Comparison of ENCODE assay signal across 32 cellular contexts in genomic region chr2:140351692-140352091, GRCh38.
"Had no signal": no experiment of that assay in that cellular context is flagged by ENCODE, and none has a peak within 500 bp of the region (broad histone marks: within the 10 kb centered on the region; RNA-seq: fewer than 3 reads in every experiment).

No MANE protein-coding gene starts in this region.

- H3K9me3 ChIP-seq: ascending aorta had no signal

- DNase-seq: activated B cell treated with CpG ODN at 0.5 μM for 24 hours; activated CD4-positive, alpha-beta memory T cell treated with anti-CD3 and anti-CD28 coated beads for 36 hours; activated CD4-positive, alpha-beta T cell treated with anti-CD3 and anti-CD28 coated beads for 4 hours; activated CD4-positive, alpha-beta T cell treated with anti-CD3 and anti-CD28 coated beads, Interleukin-2, amount 10 ng/mL, durations not matched to agents 24 days and 14 days; activated CD4-positive, alpha-beta T cell treated with anti-CD3 and anti-CD28 coated beads, Interleukin-2, amount 50 U/mL, for 1 hour; activated CD4-positive, alpha-beta T cell treated with anti-CD3 and anti-CD28 coated beads, Interleukin-2, amount 50 U/mL, for 4 hours; activated CD4-positive, CD25-positive, alpha-beta regulatory T cell treated with anti-CD3 and anti-CD28 coated beads, Interleukin-2, amount 50 U/mL, for 72 hours; activated CD8-positive, alpha-beta memory T cell treated with anti-CD3 and anti-CD28 coated beads, Interleukin-2, amount 50 U/mL, for 4 hours; activated CD8-positive, alpha-beta T cell treated with anti-CD3 and anti-CD28 coated beads for 36 hours; activated effector memory CD4-positive, alpha-beta T cell treated with anti-CD3 and anti-CD28 coated beads, Interleukin-2, amount 50 U/mL, for 16 hours; activated gamma-delta T cell treated with Interleukin-2 at 50 U/mL for 16 hours; activated naive CD4-positive, alpha-beta T cell; activated naive CD4-positive, alpha-beta T cell treated with anti-CD3 and anti-CD28 coated beads for 36 hours; activated naive CD4-positive, alpha-beta T cell treated with anti-CD3 and anti-CD28 coated beads, Interleukin-2, amount 50 U/mL, for 16 hours; activated naive CD8-positive, alpha-beta T cell treated with anti-CD3 and anti-CD28 coated beads for 36 hours; activated T-cell treated with anti-CD3 and anti-CD28 coated beads for 4 hours; activated T-cell treated with anti-CD3 and anti-CD28 coated beads, Interleukin-2, amount 50 U/mL, for 1 hour; activated T-cell treated with anti-CD3 and anti-CD28 coated beads, Interleukin-2, amount 50 U/mL, for 4 hours; activated T-cell treated with anti-CD3 and anti-CD28 coated beads, Interleukin-2, amount 50 U/mL, for 72 hours; adrenal gland; amniotic stem cell; caudate nucleus; cerebellar nuclear complex; T-helper 1 cell; T-helper 2 cell; T-helper 9 cell had no signal

- FAIRE-seq: bronchial epithelial cell had no signal

- H3K36me3 ChIP-seq: adrenal gland, ascending aorta, cardiac muscle cell had no signal

- H3K27ac ChIP-seq: adrenal gland, ascending aorta, cardiac muscle cell, VCaP had no signal

- H3K4me3 ChIP-seq: adrenal gland, ascending aorta, cardiac muscle cell had no signal

- ATAC-seq: activated CD8-positive, alpha-beta T cell treated with anti-CD3 and anti-CD28 coated beads for 36 hours; activated naive CD4-positive, alpha-beta T cell treated with anti-CD3 and anti-CD28 coated beads, Interleukin-2, amount 50 U/mL, for 72 hours; activated T-cell treated with anti-CD3 and anti-CD28 coated beads, Interleukin-2, amount 50 U/mL, for 4 hours; activated T-cell treated with anti-CD3 and anti-CD28 coated beads, Interleukin-2, amount 50 U/mL, for 72 hours; activated T-helper 17 cell treated with anti-CD3 and anti-CD28 coated beads, Interleukin-2, amount 50 U/mL, for 72 hours had no signal

- H3K4me1 ChIP-seq: adrenal gland, ascending aorta had no signal

- H3K27me3 ChIP-seq: adrenal gland, ascending aorta, cardiac muscle cell had no signal
